ENCODE assay signal across 13 cellular contexts in the genomic region with DNA sequence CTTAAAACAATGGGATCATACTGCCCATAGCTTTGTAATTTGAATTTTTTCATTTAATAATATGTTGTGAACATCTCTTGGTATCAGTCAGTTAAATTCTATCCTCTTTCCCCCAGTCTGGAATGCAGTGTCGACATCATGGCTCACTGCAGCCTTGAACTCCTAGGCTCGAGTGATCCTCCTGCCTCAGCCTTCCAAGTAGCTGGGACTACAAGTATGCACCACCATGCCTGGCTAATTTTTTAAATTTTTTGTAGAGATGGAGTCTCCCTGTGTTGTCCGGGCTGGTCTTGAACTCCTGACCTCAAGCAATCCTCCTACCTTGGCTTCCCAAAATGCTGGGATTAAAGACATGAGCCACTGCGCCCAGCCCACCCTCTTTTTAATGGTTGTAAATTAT. TPM values are rescaled to one million over a fixed set of nuclear protein-coding genes. Genes with fewer than 3 reads are reported as not detected.
DNase-seq lines count a peak whose midpoint lies in the region; TF ChIP-seq lines count a peak whose summit lies in the region.
"Had no signal": no experiment of that assay in that cellular context is flagged by ENCODE, and none has a peak within 500 bp of the region (broad histone marks: within the 10 kb centered on the region; RNA-seq: fewer than 3 reads in every experiment).

No MANE protein-coding gene starts in this region.

- no peaks in the 10 kb centered on the region for H3K27me3 Mint-ChIP-seq in activated naive CD4-positive, alpha-beta T cell treated with anti-CD3 and anti-CD28 coated beads, Interleukin-2, amount 50 U/mL, for 24 hours
- no peaks in the 10 kb centered on the region for H3K27me3 Mint-ChIP-seq in activated naive CD4-positive, alpha-beta T cell treated with anti-CD3 and anti-CD28 coated beads, Interleukin-2, amount 10 ng/mL, durations not matched to agents 7 days and 5 days
- no peaks in the 10 kb centered on the region for H3K27me3 Mint-ChIP-seq in mesothelial cell of epicardium (ENCODE audit: low read depth)

- peak overlapping the region; percentile 46 for H3K27ac Mint-ChIP-seq in activated naive CD4-positive, alpha-beta T cell treated with anti-CD3 and anti-CD28 coated beads, Interleukin-2, amount 50 U/mL, for 24 hours
- H3K27ac Mint-ChIP-seq in activated naive CD4-positive, alpha-beta T cell treated with anti-CD3 and anti-CD28 coated beads, Interleukin-2, amount 10 ng/mL, durations not matched to agents 7 days and 5 days: no peak overlapping the region
- H3K27ac Mint-ChIP-seq in mesothelial cell of epicardium: peak overlapping the region; percentile 43
- H3K27ac Mint-ChIP-seq: CD14-positive monocyte; CD8-positive, alpha-beta T cell had no signal

- no peak for DNase-seq in activated naive CD4-positive, alpha-beta T cell treated with anti-CD3 and anti-CD28 coated beads, Interleukin-2, amount 10 ng/mL, durations not matched to agents 7 days and 5 days
- DNase-seq in amniotic epithelial cell (ENCODE audit: low read depth) (peak; percentile 29), mesothelial cell of epicardium (ENCODE audit: low spot score in 2 of 2, unreplicated experiment in 2 of 2) (no peak), T1000 (lab: John Stamatoyannopoulos, UW) (no peak), NCI-H1694 treated with DMSO at 0.1 percent for 48 hours (lab: John Stamatoyannopoulos, UW) (no peak)
- DNase-seq in activated effector memory CD4-positive, alpha-beta T cell treated with Interleukin-2 at 50 U/mL for 16 hours: no peak
- DNase-seq: Calu3; CD8-positive, alpha-beta T cell; DMS53; DND-41; IMR-90 had no signal

- no peaks in the 10 kb centered on the region for H3K9me3 Mint-ChIP-seq in activated naive CD4-positive, alpha-beta T cell treated with anti-CD3 and anti-CD28 coated beads, Interleukin-2, amount 50 U/mL, for 24 hours
- H3K9me3 Mint-ChIP-seq in activated naive CD4-positive, alpha-beta T cell treated with anti-CD3 and anti-CD28 coated beads, Interleukin-2, amount 10 ng/mL, durations not matched to agents 7 days and 5 days: no peaks in the 10 kb centered on the region
- no peaks in the 10 kb centered on the region for H3K9me3 Mint-ChIP-seq in mesothelial cell of epicardium
- H3K9me3 Mint-ChIP-seq: CD14-positive monocyte; CD8-positive, alpha-beta T cell had no signal

- no peaks in the 10 kb centered on the region for H3K36me3 Mint-ChIP-seq in activated naive CD4-positive, alpha-beta T cell treated with anti-CD3 and anti-CD28 coated beads, Interleukin-2, amount 50 U/mL, for 24 hours
- peaks cover 6% of the 10 kb centered on the region for H3K36me3 Mint-ChIP-seq in activated naive CD4-positive, alpha-beta T cell treated with anti-CD3 and anti-CD28 coated beads, Interleukin-2, amount 10 ng/mL, durations not matched to agents 7 days and 5 days
- peaks cover 4% of the 10 kb centered on the region for H3K36me3 Mint-ChIP-seq in mesothelial cell of epicardium

- H3K4me1 Mint-ChIP-seq in activated naive CD4-positive, alpha-beta T cell treated with anti-CD3 and anti-CD28 coated beads, Interleukin-2, amount 50 U/mL, for 24 hours: peaks cover 12% of the 10 kb centered on the region
- H3K4me1 Mint-ChIP-seq in activated naive CD4-positive, alpha-beta T cell treated with anti-CD3 and anti-CD28 coated beads, Interleukin-2, amount 10 ng/mL, durations not matched to agents 7 days and 5 days: no peaks in the 10 kb centered on the region
- peaks cover 32% of the 10 kb centered on the region for H3K4me1 Mint-ChIP-seq in mesothelial cell of epicardium
- H3K4me1 Mint-ChIP-seq: CD14-positive monocyte had no signal

- H3K4me3 Mint-ChIP-seq in activated naive CD4-positive, alpha-beta T cell treated with anti-CD3 and anti-CD28 coated beads, Interleukin-2, amount 50 U/mL, for 24 hours: no peak overlapping the region
- H3K4me3 Mint-ChIP-seq in activated naive CD4-positive, alpha-beta T cell treated with anti-CD3 and anti-CD28 coated beads, Interleukin-2, amount 10 ng/mL, durations not matched to agents 7 days and 5 days: no peak overlapping the region
- no peak overlapping the region for H3K4me3 Mint-ChIP-seq in mesothelial cell of epicardium
- H3K4me3 Mint-ChIP-seq: CD14-positive monocyte; CD8-positive, alpha-beta T cell had no signal

- CTCF ChIA-PET in activated naive CD4-positive, alpha-beta T cell treated with anti-CD3 and anti-CD28 coated beads, Interleukin-2, amount 10 ng/mL, durations not matched to agents 7 days and 5 days (lab: Charles Lee): no interaction called here

- no peak for TF ChIP-seq CTCF in mesothelial cell of epicardium (IDR thresholded peaks at IDR 0.05; ENCODE audit: unreplicated experiment)

RNA-seq across cellular contexts. Expression of a gene that starts 34.6 kb away (rescaled TPM):
- 35.3 to 39.3 TPM (median 37.5 TPM) in 3 replicates for total RNA-seq in mesothelial cell of epicardium

RNA-seq across cellular contexts. Expression of a gene that starts 35.0 kb away (rescaled TPM):
- 8.4 to 9.8 TPM (median 8.9 TPM) in 3 replicates for total RNA-seq in mesothelial cell of epicardium
